ENCODE assay signal across 9 cellular contexts in genomic region chr1:45551684-45552083, GRCh38. TPM values are rescaled to one million over a fixed set of nuclear protein-coding genes. Genes with fewer than 3 reads are reported as not detected.
A peak's percentile ranks its signal among the peaks of the same experiment; 100 is the strongest.
DNase-seq lines count a peak whose midpoint lies in the region; ATAC-seq and TF ChIP-seq lines count a peak whose summit lies in the region.
"Had no signal": no experiment of that assay in that cellular context is flagged by ENCODE, and none has a peak within 500 bp of the region (broad histone marks: within the 10 kb centered on the region; RNA-seq: fewer than 3 reads in every experiment).

No MANE protein-coding gene starts in this region.

- peaks cover 18% of the 10 kb centered on the region for H3K36me3 Mint-ChIP-seq in stimulated activated naive CD8-positive, alpha-beta T cell treated with anti-CD3 and anti-CD28 coated beads, Interleukin-15, Interleukin-2, amounts not matched to agents 100 ng/mL and 50 ng/mL, for 24 hours (ENCODE audit: low read depth)

- peaks cover 22% of the 10 kb centered on the region for H3K79me2 ChIP-seq in mammary epithelial cell (ENCODE audit: insufficient read depth, low read length)

- H3K4me3 ChIP-seq in mammary epithelial cell (replicated peaks in 1 of 3; ENCODE audit: insufficient read depth in 1 of 3, low read depth in 2 of 3, low read length in 3 of 3): peak overlapping the region; percentile 51 to 79 (median 60)
- H3K4me3 ChIP-seq in mesodermal cell (ENCODE audit: extremely low read depth, insufficient read depth, low read length, poor library complexity, severe bottlenecking): peak overlapping the region; percentile 68

- H3K9me3 Mint-ChIP-seq in stimulated activated naive CD8-positive, alpha-beta T cell treated with anti-CD3 and anti-CD28 coated beads, Interleukin-15, Interleukin-2, amounts not matched to agents 100 ng/mL and 50 ng/mL, for 24 hours: no peaks in the 10 kb centered on the region

- peak overlapping the region; percentile 96 for H3K27ac Mint-ChIP-seq in stimulated activated naive CD8-positive, alpha-beta T cell treated with anti-CD3 and anti-CD28 coated beads, Interleukin-15, Interleukin-2, amounts not matched to agents 100 ng/mL and 50 ng/mL, for 24 hours

- 23% methylated on average over 3 of the region's 3 CpGs for WGBS in mammary epithelial cell (ENCODE audit: low coverage, missing lambda C conversion rate)
- WGBS in mesodermal cell (ENCODE audit: insufficient coverage in 2 of 2), 2 experiments: 0 to 40% methylated on average over 1 to 2 of the region's 3 CpGs

- H3K4me1 Mint-ChIP-seq in stimulated activated naive CD8-positive, alpha-beta T cell treated with anti-CD3 and anti-CD28 coated beads, Interleukin-15, Interleukin-2, amounts not matched to agents 100 ng/mL and 50 ng/mL, for 24 hours (ENCODE audit: low read depth): peaks cover 33% of the 10 kb centered on the region

- ATAC-seq in stimulated activated naive CD8-positive, alpha-beta T cell treated with anti-CD3 and anti-CD28 coated beads, Interleukin-15, Interleukin-2, amounts not matched to agents 100 U/mL and 50 U/mL, for 24 hours: no peak
- no peak for ATAC-seq in GM21786 (IDR thresholded peaks at IDR 0.05; ENCODE audit: unreplicated experiment)

- dilution Hi-C loops in mammary epithelial cell (cut with HindIII; ENCODE audit: low sequenced_read_pairs): no loop called here

- BruUV-seq in mammary epithelial cell (replicated peaks; lab: Mats Ljungman, UMichigan): no TSS peak

- CTCF ChIA-PET in mammary epithelial cell (lab: Charles Lee; ENCODE audit: low non-redundant PET): no interaction called here

- peak overlapping the region; percentile 96 for H3K4me2 ChIP-seq in mammary epithelial cell (ENCODE audit: insufficient read depth, low read depth, low read length)

- intact Hi-C loops in mammary epithelial cell (cut with micrococcal nuclease): no loop called here

- DNase-seq in stimulated activated naive CD8-positive, alpha-beta T cell treated with anti-CD3 and anti-CD28 coated beads, Interleukin-15, Interleukin-2, amounts not matched to agents 100 U/mL and 50 U/mL, for 24 hours: no peak
- DNase-seq in mammary epithelial cell: no peak
- DNase-seq in SKM-1 (lab: John Stamatoyannopoulos, UW; ENCODE audit: unreplicated experiment): no peak
- no peak for DNase-seq in COLO829 (ENCODE audit: low spot score)
- no peak for DNase-seq in NCI-H748 treated with DMSO at 0.1 percent for 48 hours (lab: John Stamatoyannopoulos, UW)
- DNase-seq: NCI-H1436 treated with DMSO at 0.1 percent for 48 hours had no signal

- no peaks in the 10 kb centered on the region for H3K27me3 Mint-ChIP-seq in stimulated activated naive CD8-positive, alpha-beta T cell treated with anti-CD3 and anti-CD28 coated beads, Interleukin-15, Interleukin-2, amounts not matched to agents 100 ng/mL and 50 ng/mL, for 24 hours

- H3K27ac ChIP-seq in mammary epithelial cell (ENCODE audit: insufficient read depth, low read depth, low read length): peak overlapping the region; percentile 58
- no peak overlapping the region for H3K27ac ChIP-seq in mesodermal cell (ENCODE audit: low read depth, low read length, severe bottlenecking)

- H3K36me3 ChIP-seq in mammary epithelial cell (ENCODE audit: insufficient read depth, low read length): peaks cover 2% of the 10 kb centered on the region
- peaks cover 42% of the 10 kb centered on the region for H3K36me3 ChIP-seq in mesodermal cell (ENCODE audit: control insufficient read depth, insufficient read depth, low read length)

- H4K20me1 ChIP-seq in mammary epithelial cell (ENCODE audit: insufficient read depth, low read length): no peaks in the 10 kb centered on the region

- H3K27me3 ChIP-seq in mammary epithelial cell (ENCODE audit: insufficient read depth, low read length): no peaks in the 10 kb centered on the region

- TF ChIP-seq CTCF in mammary epithelial cell (conservative IDR thresholded peaks at IDR 0.05 in 1 of 2, IDR thresholded peaks at IDR 0.05 in 1 of 2; ENCODE audit: extremely low read depth in 1 of 2, insufficient read depth in 1 of 2, low read depth in 1 of 2, low read length in 2 of 2): no peak

- H3K9me3 ChIP-seq in mammary epithelial cell (replicated peaks; ENCODE audit: insufficient read depth, low read length): no peaks in the 10 kb centered on the region
- H3K9me3 ChIP-seq in mesodermal cell (ENCODE audit: control insufficient read depth, low read length): no peaks in the 10 kb centered on the region

- peak overlapping the region; percentile 77 for H3K9ac ChIP-seq in mammary epithelial cell (ENCODE audit: insufficient read depth, low read length)

- peak overlapping the region; percentile 93 for H2AFZ ChIP-seq in mammary epithelial cell (ENCODE audit: low read depth, low read length)

- in situ Hi-C loops in mammary epithelial cell (cut with MboI; ENCODE audit: low sequenced_read_pairs in 2 of 2): loop anchor here in 1 of 2 donors (5.0 kb wide), 1 partner anchor 39 kb away; no protein-coding TSS in a partner anchor

- H3K4me1 ChIP-seq in mammary epithelial cell (ENCODE audit: insufficient read depth, low read length) (peaks cover 12% of the 10 kb centered on the region), mesodermal cell (ENCODE audit: control insufficient read depth, insufficient read depth, low read length, poor library complexity, severe bottlenecking) (peaks cover 5% of the 10 kb centered on the region)

- H3K4me3 Mint-ChIP-seq in stimulated activated naive CD8-positive, alpha-beta T cell treated with anti-CD3 and anti-CD28 coated beads, Interleukin-15, Interleukin-2, amounts not matched to agents 100 ng/mL and 50 ng/mL, for 24 hours: peak overlapping the region; percentile 99

RNA-seq across cellular contexts. Expression of gene AKR1A1, which starts 1.1 kb away (rescaled TPM):
- 10 to 100 TPM; 58.7 to 79.7 TPM for total RNA-seq in mammary epithelial cell
- polyA plus RNA-seq in mammary epithelial cell: 118 TPM
- 105 TPM for polyA minus RNA-seq in mammary epithelial cell
- 124 TPM for polyA plus RNA-seq in mesodermal cell (2013, experiment 1 of 2)
- 118 TPM for polyA plus RNA-seq in mesodermal cell (2013, experiment 2 of 2)

RNA-seq across cellular contexts. Expression of gene PRDX1, which starts 30.0 kb away (rescaled TPM):
- total RNA-seq in mammary epithelial cell: 100 to 1,000 TPM; 273 to 406 TPM
- 674 TPM for polyA plus RNA-seq in mammary epithelial cell
- 272 TPM for polyA minus RNA-seq in mammary epithelial cell
- polyA plus RNA-seq in mesodermal cell (2013, experiment 1 of 2): 773 TPM
- polyA plus RNA-seq in mesodermal cell (2013, experiment 2 of 2): 711 TPM

RNA-seq across cellular contexts. Expression of gene NASP, which starts 32.2 kb away (rescaled TPM):
- total RNA-seq in mammary epithelial cell: 10 to 100 TPM; 17.2 to 82.2 TPM
- polyA plus RNA-seq in mammary epithelial cell: 84.7 TPM
- 39.5 TPM for polyA minus RNA-seq in mammary epithelial cell
- polyA plus RNA-seq in mesodermal cell (2013, experiment 1 of 2): 219 TPM
- 255 TPM for polyA plus RNA-seq in mesodermal cell (2013, experiment 2 of 2)

RNA-seq across cellular contexts. Expression of gene MMACHC, which starts 51.6 kb away (rescaled TPM):
- 10 to 100 TPM in 1 of 2 donors, 1 to 10 TPM in 1; 4.3 to 10.4 TPM for total RNA-seq in mammary epithelial cell
- polyA plus RNA-seq in mammary epithelial cell: 9.4 TPM
- polyA minus RNA-seq in mammary epithelial cell: 14.1 TPM
- polyA plus RNA-seq in mesodermal cell (2013, experiment 1 of 2): 4.7 TPM
- 3.4 TPM for polyA plus RNA-seq in mesodermal cell (2013, experiment 2 of 2)

RNA-seq across cellular contexts. Expression of gene CCDC163, which starts 51.8 kb away (rescaled TPM):
- 1 to 10 TPM; 1.0 to 5.1 TPM for total RNA-seq in mammary epithelial cell
- 3.1 TPM for polyA plus RNA-seq in mammary epithelial cell
- 10.5 TPM for polyA minus RNA-seq in mammary epithelial cell
- polyA plus RNA-seq in mesodermal cell (2013, experiment 1 of 2): 1.9 TPM
- polyA plus RNA-seq in mesodermal cell (2013, experiment 2 of 2): 2.6 TPM
